1 cellular context compared by ENCODE assay signal in genomic region chr6:31877651-31878161, GRCh38.
TF ChIP-seq lines count a peak whose summit lies in the region.

No MANE protein-coding gene starts in this region.

TF ChIP-seq in IMR-90, 13 proteins besides CTCF, POLR2A, EP300 and RAD21 (continued from another document):
- no peak for TF ChIP-seq CHD1 (IDR thresholded peaks at IDR 0.05; ENCODE audit: low read depth, low read length)
- no peak for TF ChIP-seq MAFK (IDR thresholded peaks at IDR 0.05; ENCODE audit: low read depth, low read length)
- no peak for TF ChIP-seq CEBPB (IDR thresholded peaks at IDR 0.05; ENCODE audit: low read depth, low read length)
- TF ChIP-seq RCOR1 (IDR thresholded peaks at IDR 0.05; ENCODE audit: insufficient replicate concordance, low read length): no peak
- no peak for TF ChIP-seq ELK1 (IDR thresholded peaks at IDR 0.05; ENCODE audit: borderline replicate concordance, low read depth, low read length)
